ENCODE assay signal across 21 cellular contexts in genomic region chr22:46473896-46474557, GRCh38.
"Had no signal": no experiment of that assay in that cellular context is flagged by ENCODE, and none has a peak within 500 bp of the region (broad histone marks: within the 10 kb centered on the region; RNA-seq: fewer than 3 reads in every experiment).

No MANE protein-coding gene starts in this region.

- H3K4me1 ChIP-seq: lower lobe of right lung, prostate gland, right atrium auricular region, sigmoid colon had no signal

- H3K9me3 Mint-ChIP-seq: effector memory CD8-positive, alpha-beta T cell had no signal

- H3K27me3 ChIP-seq: right atrium auricular region, thyroid gland, upper lobe of left lung had no signal

- H3K4me3 Mint-ChIP-seq: effector memory CD8-positive, alpha-beta T cell; naive thymus-derived CD8-positive, alpha-beta T cell had no signal

- FAIRE-seq: endometrium, frontal cortex, keratinocyte, urothelium cell line had no signal

- ATAC-seq: effector memory CD8-positive, alpha-beta T cell; left ventricle myocardium superior; lower lobe of right lung; naive thymus-derived CD8-positive, alpha-beta T cell had no signal

- H3K9me3 ChIP-seq: esophagus squamous epithelium, lower lobe of right lung, prostate gland, right atrium auricular region, sigmoid colon, thyroid gland, upper lobe of left lung had no signal

- H3K27ac Mint-ChIP-seq: effector memory CD8-positive, alpha-beta T cell had no signal

- DNase-seq: cortex of kidney; effector memory CD8-positive, alpha-beta T cell; erythroblast; esophagus squamous epithelium; head of caudate nucleus; left ventricle myocardium superior; lower lobe of right lung; sigmoid colon; spleen; stimulated activated CD4-positive, alpha-beta T cell treated with anti-CD3 and anti-CD28 coated beads, Interleukin-4, amount 100 ng/mL, for 4 hours; stimulated activated naive CD4-positive, alpha-beta T cell treated with Interleukin-2 at 50 U/mL for 16 hours; stomach had no signal

- H3K36me3 ChIP-seq: lower lobe of right lung, prostate gland, right atrium auricular region, sigmoid colon, spleen, stomach, thyroid gland, upper lobe of left lung had no signal

- H3K4me3 ChIP-seq: esophagus squamous epithelium, lower lobe of right lung, prostate gland, right atrium auricular region, sigmoid colon, spleen, stomach, thyroid gland, upper lobe of left lung had no signal

- H3K27ac ChIP-seq: esophagus squamous epithelium, lower lobe of right lung, prostate gland, right atrium auricular region, sigmoid colon, spleen, upper lobe of left lung had no signal
